Comparison of ENCODE assay signal across 17 cellular contexts in genomic region chr9:12878342-12878978, GRCh38.
A peak's percentile ranks its signal among the peaks of the same experiment; 100 is the strongest.
DNase-seq lines count a peak whose midpoint lies in the region; ATAC-seq, FAIRE-seq and TF ChIP-seq lines count a peak whose summit lies in the region.
"Had no signal": no experiment of that assay in that cellular context is flagged by ENCODE, and none has a peak within 500 bp of the region (broad histone marks: within the 10 kb centered on the region; RNA-seq: fewer than 3 reads in every experiment).

No MANE protein-coding gene starts in this region.

- H3K36me3 ChIP-seq in ACC112 (ENCODE audit: insufficient read depth, low read length) (no peaks in the 10 kb centered on the region), HepG2 (replicated peaks in 1 of 2; ENCODE audit: control insufficient read depth in 1 of 2, insufficient read depth in 2 of 2, low read length in 2 of 2) (no peaks in the 10 kb centered on the region)
- H3K36me3 ChIP-seq: tibial nerve had no signal

- H3K27ac ChIP-seq in ACC112 (ENCODE audit: low read depth, low read length) (0 out of 2 replicates have a peak overlapping the region, but pooled peaks have one; percentile 21), HepG2 (ENCODE audit: extremely low read length, insufficient read depth, low read length) (no peak overlapping the region)
- H3K27ac ChIP-seq: SK-N-MC, tibial nerve had no signal

- no peaks in the 10 kb centered on the region for H3K27me3 Mint-ChIP-seq in activated naive CD8-positive, alpha-beta T cell treated with anti-CD3 and anti-CD28 coated beads, Interleukin-2, amount 50 U/mL, for 24 hours
- H3K27me3 Mint-ChIP-seq: activated CD4-positive, alpha-beta memory T cell treated with anti-CD3 and anti-CD28 coated beads for 36 hours; CD8-positive, alpha-beta memory T cell; natural killer cell treated with Interleukin-12 subunit alpha and Interleukin-12 subunit beta and Interleukin-15 and Interleukin-18, amount 100 ng/mL, for 72 hours had no signal

- no peaks in the 10 kb centered on the region for H3K9me3 ChIP-seq in HepG2 (ENCODE audit: low read length)
- H3K9me3 ChIP-seq: tibial nerve had no signal

- H3K9ac ChIP-seq in HepG2 (ENCODE audit: insufficient read depth, low read depth, low read length), result no peak overlapping the region

- H3K4me1 Mint-ChIP-seq in activated naive CD8-positive, alpha-beta T cell treated with anti-CD3 and anti-CD28 coated beads, Interleukin-2, amount 50 U/mL, for 24 hours, result no peaks in the 10 kb centered on the region
- H3K4me1 Mint-ChIP-seq: CD8-positive, alpha-beta memory T cell had no signal

- WGBS in HepG2 (ENCODE audit: low lambda C conversion rate), result 27% methylated on average over 5 of the region's 5 CpGs

- H2AFZ ChIP-seq in ACC112 (ENCODE audit: low read length, unreplicated experiment), result peak overlapping the region; percentile 7
- H2AFZ ChIP-seq in HepG2 (ENCODE audit: low read length), result no peak overlapping the region

- DNase-seq in HT1080 (ENCODE audit: low read depth), result peak; percentile 42
- peak; percentile 37 for DNase-seq in astrocyte of the spinal cord (ENCODE audit: low read depth, low spot score)
- peak; percentile 11 for DNase-seq in HepG2 (ENCODE audit: low spot score)
- no peak for DNase-seq in urothelium cell line (ENCODE audit: low spot score)
- no peak for DNase-seq in activated naive CD8-positive, alpha-beta T cell treated with anti-CD3 and anti-CD28 coated beads, Interleukin-2, amount 50 U/mL, for 24 hours
- DNase-seq in NOMO-1 treated with dmso at 0.1 percent for 144 hours (lab: John Stamatoyannopoulos, UW; ENCODE audit: unreplicated experiment), result no peak
- DNase-seq: activated CD4-positive, alpha-beta memory T cell treated with anti-CD3 and anti-CD28 coated beads for 36 hours; aorta; CD8-positive, alpha-beta memory T cell; NCI-H345; right cardiac atrium; stimulated activated CD4-positive, alpha-beta T cell treated with anti-CD3 and anti-CD28 coated beads, Interleukin-4, amount 100 ng/mL, for 1 hour had no signal

- no peaks in the 10 kb centered on the region for H3K27me3 ChIP-seq in ACC112 (ENCODE audit: insufficient read depth, low read length)
- H3K27me3 ChIP-seq in HepG2 (ENCODE audit: control insufficient read depth in 1 of 2, insufficient read depth in 2 of 2, low read length in 2 of 2), result no peaks in the 10 kb centered on the region
- H3K27me3 ChIP-seq: tibial nerve had no signal

- H3K27ac Mint-ChIP-seq in activated naive CD8-positive, alpha-beta T cell treated with anti-CD3 and anti-CD28 coated beads, Interleukin-2, amount 50 U/mL, for 24 hours, result no peak overlapping the region
- H3K27ac Mint-ChIP-seq: activated CD4-positive, alpha-beta memory T cell treated with anti-CD3 and anti-CD28 coated beads for 36 hours; CD8-positive, alpha-beta memory T cell; natural killer cell treated with Interleukin-12 subunit alpha and Interleukin-12 subunit beta and Interleukin-15 and Interleukin-18, amount 100 ng/mL, for 72 hours had no signal

- H3K79me2 ChIP-seq in ACC112 (ENCODE audit: control insufficient read depth, insufficient read depth, low read length, unreplicated experiment) (no peaks in the 10 kb centered on the region), HepG2 (ENCODE audit: insufficient read depth, low read length) (no peaks in the 10 kb centered on the region)

- TF ChIP-seq EP300 in HepG2 (IDR thresholded peaks at IDR 0.05; ENCODE audit: low read depth in 2 of 2, low read length in 2 of 2), result no peak
- TF ChIP-seq EP300 in HepG2 (CRISPR knock-in tag; IDR thresholded peaks at IDR 0.05; ENCODE audit: borderline replicate concordance), result no peak

- CTCF ChIA-PET in HepG2 (lab: Yijun Ruan, JAX; ENCODE audit: low intra/inter-chr PET ratio, low total read pairs), result no interaction called here

- no peak for TF ChIP-seq POLR2A in HepG2 (IDR thresholded peaks at IDR 0.05; ENCODE audit: insufficient read depth in 1 of 2, low read depth in 2 of 2, low read length in 2 of 2)

- TF ChIP-seq CTCF in astrocyte of the spinal cord (IDR thresholded peaks at IDR 0.05; ENCODE audit: low read depth, low read length) (no peak), HepG2 (CRISPR knock-in tag; IDR thresholded peaks at IDR 0.05) (no peak)

- no peaks in the 10 kb centered on the region for H4K20me1 ChIP-seq in HepG2 (ENCODE audit: insufficient read depth, low read length)

- intact Hi-C loops in HepG2 (cut with micrococcal nuclease; ENCODE audit: unreplicated experiment), result no loop called here

- no TSS peak for BruUV-seq in HepG2 (replicated peaks; lab: Mats Ljungman, UMichigan)

- H3K4me3 ChIP-seq in ACC112 (ENCODE audit: low read depth, low read length), result no peak overlapping the region
- H3K4me3 ChIP-seq in astrocyte of the spinal cord (ENCODE audit: low read depth, low read length), result no peak overlapping the region
- H3K4me3 ChIP-seq in HepG2 (replicated peaks in 1 of 3; ENCODE audit: insufficient read depth in 1 of 3, low read depth in 2 of 3, low read length in 3 of 3), result no peak overlapping the region
- H3K4me3 ChIP-seq: SK-N-MC, tibial nerve had no signal

- no peak for TF ChIP-seq RAD21 in HepG2 (CRISPR knock-in tag; IDR thresholded peaks at IDR 0.05)

- no peak overlapping the region for H3K4me3 Mint-ChIP-seq in activated naive CD8-positive, alpha-beta T cell treated with anti-CD3 and anti-CD28 coated beads, Interleukin-2, amount 50 U/mL, for 24 hours
- H3K4me3 Mint-ChIP-seq: activated CD4-positive, alpha-beta memory T cell treated with anti-CD3 and anti-CD28 coated beads for 36 hours; CD8-positive, alpha-beta memory T cell; natural killer cell treated with Interleukin-12 subunit alpha and Interleukin-12 subunit beta and Interleukin-15 and Interleukin-18, amount 100 ng/mL, for 72 hours had no signal

- no peaks in the 10 kb centered on the region for H3K36me3 Mint-ChIP-seq in activated naive CD8-positive, alpha-beta T cell treated with anti-CD3 and anti-CD28 coated beads, Interleukin-2, amount 50 U/mL, for 24 hours (ENCODE audit: low read depth)
- H3K36me3 Mint-ChIP-seq: activated CD4-positive, alpha-beta memory T cell treated with anti-CD3 and anti-CD28 coated beads for 36 hours; CD8-positive, alpha-beta memory T cell; natural killer cell treated with Interleukin-12 subunit alpha and Interleukin-12 subunit beta and Interleukin-15 and Interleukin-18, amount 100 ng/mL, for 72 hours had no signal

- POLR2A ChIA-PET in HepG2 (lab: Yijun Ruan, JAX), result no interaction called here

- no peak overlapping the region for H3K4me2 ChIP-seq in HepG2 (ENCODE audit: low read depth, low read length)

- in situ Hi-C loops in astrocyte of the spinal cord (cut with HindIII; ENCODE audit: low sequenced_read_pairs), result no loop called here
- in situ Hi-C loops in HepG2 (cut with HindIII; ENCODE audit: extremely low pct_ligation_motif_present, low pct_unique_long_range_greater_than_20kb), result no loop called here

- ATAC-seq in HepG2 (no peak), HG03196 (IDR thresholded peaks at IDR 0.05; ENCODE audit: unreplicated experiment) (no peak)
- no peak for ATAC-seq in activated naive CD8-positive, alpha-beta T cell treated with anti-CD3 and anti-CD28 coated beads, Interleukin-2, amount 50 U/mL, for 24 hours
- ATAC-seq: natural killer cell treated with Interleukin-12 subunit alpha and Interleukin-12 subunit beta and Interleukin-15 and Interleukin-18, amount 100 ng/mL, for 72 hours; right cardiac atrium had no signal

- H3K9me3 Mint-ChIP-seq in activated naive CD8-positive, alpha-beta T cell treated with anti-CD3 and anti-CD28 coated beads, Interleukin-2, amount 50 U/mL, for 24 hours, result no peaks in the 10 kb centered on the region

- FAIRE-seq in HepG2 (lab: Jason Lieb, UNC) (no peak), urothelium cell line (lab: Jason Lieb, UNC) (no peak)

- H3K4me1 ChIP-seq in ACC112 (ENCODE audit: control insufficient read depth, insufficient read depth, low read length, unreplicated experiment), result peaks cover 63% of the 10 kb centered on the region
- peaks cover 11% of the 10 kb centered on the region for H3K4me1 ChIP-seq in HepG2 (ENCODE audit: insufficient read depth, low read length)

TF ChIP-seq in HepG2, 621 proteins besides CTCF, POLR2A, EP300 and RAD21:
- no peak for TF ChIP-seq SKI (IDR thresholded peaks at IDR 0.05; ENCODE audit: partially characterized antibody)
- no peak for TF ChIP-seq SOX6 (IDR thresholded peaks at IDR 0.05)
- TF ChIP-seq SOX6 (CRISPR knock-in tag; IDR thresholded peaks at IDR 0.05), result peak; percentile 20; the same call in 1 of the 2 replicates
- TF ChIP-seq FOXP1 (IDR thresholded peaks at IDR 0.05), result no peak
- TF ChIP-seq FOXP1 (CRISPR knock-in tag; IDR thresholded peaks at IDR 0.05), result peak; percentile 36; the same call in 1 of the 2 replicates
- TF ChIP-seq CBFB (CRISPR knock-in tag; IDR thresholded peaks at IDR 0.05), result no peak

Comparison
In these comparisons a context has a peak if more than half of its experiments do, and no peak if none do; other contexts are left out.
1. DNase-seq: peak in HT1080 (single experiment), astrocyte of the spinal cord (single experiment) and HepG2 (single experiment); none in urothelium cell line (single experiment), activated naive CD8-positive, alpha-beta T cell treated with anti-CD3 and anti-CD28 coated beads, Interleukin-2, amount 50 U/mL, for 24 hours (single experiment) and NOMO-1 treated with dmso at 0.1 percent for 144 hours (single experiment).